14 cellular contexts compared by ENCODE assay signal in the genomic region with DNA sequence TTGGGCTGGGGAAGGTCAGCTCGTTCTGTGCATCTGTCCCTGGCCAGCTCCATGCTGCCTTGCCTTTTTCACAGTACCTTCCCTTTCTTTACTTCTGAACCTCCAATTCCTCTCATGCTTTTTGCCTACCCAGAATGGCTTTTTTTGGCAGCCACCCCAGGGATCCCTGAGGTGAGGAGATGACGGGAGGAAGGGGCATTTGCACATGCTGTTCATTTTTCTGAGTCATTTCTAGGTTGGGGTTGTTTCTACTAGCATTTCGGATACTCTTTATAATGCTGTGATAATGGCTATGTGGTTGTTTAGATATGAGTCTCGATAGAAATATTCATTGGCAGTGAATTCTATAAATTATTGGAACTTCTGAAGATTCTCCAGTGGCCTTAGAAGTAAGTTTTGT.
DNase-seq lines count a peak whose midpoint lies in the region; TF ChIP-seq lines count a peak whose summit lies in the region.
"Had no signal": no experiment of that assay in that cellular context is flagged by ENCODE, and none has a peak within 500 bp of the region (broad histone marks: within the 10 kb centered on the region; RNA-seq: fewer than 3 reads in every experiment).

No MANE protein-coding gene starts in this region.

- POLR2A ChIA-PET in AG04449 (lab: Yijun Ruan, JAX) = no interaction called here

- H3K9me3 ChIP-seq in MG63 (no peaks in the 10 kb centered on the region), osteoblast (ENCODE audit: low read depth, low read length) (no peaks in the 10 kb centered on the region)

- H3K4me1 ChIP-seq in osteoblast (ENCODE audit: insufficient read depth, low read length) = no peaks in the 10 kb centered on the region

- H3K27me3 ChIP-seq in MG63 = no peaks in the 10 kb centered on the region
- H3K27me3 ChIP-seq in brain microvascular endothelial cell (replicated peaks) = no peaks in the 10 kb centered on the region
- H3K27me3 ChIP-seq in osteoblast (ENCODE audit: insufficient read depth, low read length) = no peaks in the 10 kb centered on the region
- H3K27me3 ChIP-seq: BLaER1 treated with 17β-estradiol and CSF1 and Interleukin-3, amounts not matched to agents 10 nM and 100 nM had no signal

- no peak overlapping the region for H3K4me3 ChIP-seq in AG04449 (ENCODE audit: low read depth, low read length)
- H3K4me3 ChIP-seq in MG63 = no peak overlapping the region
- no peak overlapping the region for H3K4me3 ChIP-seq in brain microvascular endothelial cell (ENCODE audit: low read depth, low read length)
- no peak overlapping the region for H3K4me3 ChIP-seq in osteoblast (ENCODE audit: insufficient read depth, low read length)
- H3K4me3 ChIP-seq: BLaER1 treated with 17β-estradiol and CSF1 and Interleukin-3, amounts not matched to agents 10 nM and 100 nM had no signal

- H3K27me3 Mint-ChIP-seq in Calu3 (ENCODE audit: unreplicated experiment) = no peaks in the 10 kb centered on the region
- H3K27me3 Mint-ChIP-seq: B cell had no signal

- no peak overlapping the region for H3K27ac Mint-ChIP-seq in Calu3 (ENCODE audit: unreplicated experiment)
- H3K27ac Mint-ChIP-seq: B cell; CD8-positive, alpha-beta T cell had no signal

- CTCF ChIA-PET in AG04449 (lab: Yijun Ruan, JAX) (no interaction called here), Calu3 (lab: Charles Lee) (interaction anchor here (1.0 kb wide), 1 partner anchor 18 kb away, joined by 3 read pairs; no protein-coding TSS in a partner anchor)

- peaks cover 12% of the 10 kb centered on the region for H3K9me3 Mint-ChIP-seq in Calu3 (ENCODE audit: low read depth, unreplicated experiment)

- no peak overlapping the region for H3K4me2 ChIP-seq in osteoblast (ENCODE audit: insufficient read depth, low read length)

- no peaks in the 10 kb centered on the region for H3K4me1 Mint-ChIP-seq in Calu3 (ENCODE audit: low read depth, unreplicated experiment)
- H3K4me1 Mint-ChIP-seq: B cell had no signal

- H3K4me3 Mint-ChIP-seq in Calu3 (ENCODE audit: low read depth, unreplicated experiment) = no peak overlapping the region
- H3K4me3 Mint-ChIP-seq: B cell; CD8-positive, alpha-beta T cell; H9 had no signal

- BruUV-seq in Calu3 (replicated peaks; lab: Mats Ljungman, UMichigan) = no TSS peak

- DNase-seq in AG04449 (ENCODE audit: low read depth, low spot score) (peak; percentile 16), EL (peak; percentile 3), MG63 (peak; percentile 31), brain microvascular endothelial cell (peak; percentile 11), Calu3 (no peak), NCI-H2171 (lab: John Stamatoyannopoulos, UW) (no peak), NAMALWA (ENCODE audit: low spot score) (no peak), osteoblast (ENCODE audit: insufficient read length, low spot score, missing footprints) (no peak)
- DNase-seq: 8988T; CD8-positive, alpha-beta T cell; COR-L47; H9 had no signal

- no peaks in the 10 kb centered on the region for H3K79me2 ChIP-seq in osteoblast (ENCODE audit: insufficient read depth, low read length)

- intact Hi-C loops in Calu3 (cut with micrococcal nuclease; ENCODE audit: unreplicated experiment) = no loop called here

- H3K36me3 ChIP-seq in MG63 (no peaks in the 10 kb centered on the region), brain microvascular endothelial cell (replicated peaks) (no peaks in the 10 kb centered on the region), osteoblast (ENCODE audit: insufficient read depth, low read length) (no peaks in the 10 kb centered on the region)
- H3K36me3 ChIP-seq: BLaER1 treated with 17β-estradiol and CSF1 and Interleukin-3, amounts not matched to agents 10 nM and 100 nM had no signal

- in situ Hi-C loops in brain microvascular endothelial cell (cut with HindIII; ENCODE audit: low pct_ligation_motif_present, low sequenced_read_pairs) = no loop called here

- no peaks in the 10 kb centered on the region for H4K20me1 ChIP-seq in osteoblast (ENCODE audit: insufficient read depth, low read length)
- H4K20me1 ChIP-seq: BLaER1 treated with 17β-estradiol and CSF1 and Interleukin-3, amounts not matched to agents 10 nM and 100 nM had no signal

- H3K27ac ChIP-seq in brain microvascular endothelial cell (no peak overlapping the region), osteoblast (ENCODE audit: low read depth, low read length) (no peak overlapping the region)
- H3K27ac ChIP-seq: BLaER1 treated with 17β-estradiol and CSF1 and Interleukin-3, amounts not matched to agents 10 nM and 100 nM had no signal

- no peaks in the 10 kb centered on the region for H3K36me3 Mint-ChIP-seq in Calu3 (ENCODE audit: insufficient read depth, unreplicated experiment)
- H3K36me3 Mint-ChIP-seq: CD8-positive, alpha-beta T cell had no signal

- no peak overlapping the region for H2AFZ ChIP-seq in osteoblast (ENCODE audit: low read length)

- no peak for TF ChIP-seq CTCF in AG04449 (IDR thresholded peaks at IDR 0.05; ENCODE audit: insufficient read depth, low read length, missing control alignments)
- TF ChIP-seq CTCF in brain microvascular endothelial cell (IDR thresholded peaks at IDR 0.05; ENCODE audit: low read depth, low read length, missing control alignments) = no peak
- no peak for TF ChIP-seq CTCF in Calu3 (IDR thresholded peaks at IDR 0.05; ENCODE audit: unreplicated experiment)
- no peak for TF ChIP-seq CTCF in osteoblast (IDR thresholded peaks at IDR 0.05; ENCODE audit: extremely low read depth, low read depth, low read length)

Comparison
In these comparisons a context has a peak if more than half of its experiments do, and no peak if none do; other contexts are left out.
1. DNase-seq: peak in AG04449 (single experiment), EL (single experiment), MG63 (single experiment) and brain microvascular endothelial cell (single experiment); none in Calu3 (single experiment), NCI-H2171 (single experiment), NAMALWA (single experiment) and osteoblast (single experiment).